ENCODE assay signal across 8 cellular contexts in genomic region chr9:129139233-129139992, GRCh38. TPM values are rescaled to one million over a fixed set of nuclear protein-coding genes. Genes with fewer than 3 reads are reported as not detected.
A peak's percentile ranks its signal among the peaks of the same experiment; 100 is the strongest.
DNase-seq lines count a peak whose midpoint lies in the region; ATAC-seq and TF ChIP-seq lines count a peak whose summit lies in the region.

No MANE protein-coding gene starts in this region.

- intact Hi-C loops in left cardiac atrium (cut with DNase I): loop anchor here (1.0 to 2.0 kb wide), 2 partner anchors 471 kb away; no protein-coding TSS in a partner anchor
- intact Hi-C loops in posterior vena cava (cut with DNase I): loop anchor here (1.0 to 10.0 kb wide), 2 partner anchors 471 to 645 kb away; no protein-coding TSS in a partner anchor
- intact Hi-C loops in upper lobe of right lung (cut with DNase I): loop anchor here (5.0 kb wide), 1 partner anchor 478 kb away; no protein-coding TSS in a partner anchor

- peak; percentile 92 for TF ChIP-seq CTCF in upper lobe of right lung (IDR thresholded peaks at IDR 0.05)

- DNase-seq in CMK (ENCODE audit: low read depth): peak; percentile 83
- DNase-seq in H4 (ENCODE audit: low spot score): peak; percentile 87
- peak; percentile 46 for DNase-seq in NCI-H1417 treated with DMSO at 0.1 percent for 48 hours (lab: John Stamatoyannopoulos, UW)
- DNase-seq in SW 1271 (lab: John Stamatoyannopoulos, UW): peak; percentile 58 to 85
- peak; percentile 84 for DNase-seq in left cardiac atrium
- peak; percentile 89 for DNase-seq in posterior vena cava (ENCODE audit: low spot score)
- peak; percentile 77 for DNase-seq in upper lobe of right lung

- ATAC-seq in left cardiac atrium (peak; percentile 56 to 64), upper lobe of right lung (peak; percentile 79)

- H3K9me3 ChIP-seq in upper lobe of right lung: no peaks in the 10 kb centered on the region

- peak overlapping the region; percentile 61 for H3K4me3 ChIP-seq in upper lobe of right lung

- peaks cover 71% of the 10 kb centered on the region for H3K4me1 ChIP-seq in upper lobe of right lung

- H3K27me3 ChIP-seq in upper lobe of right lung: no peaks in the 10 kb centered on the region

- WGBS in adipose tissue, 3 donors: 5 to 7% (median 5%) methylated on average over 13 of the region's 13 CpGs

- H3K27ac ChIP-seq in adipose tissue (ENCODE audit: low read depth, low read length) (peak overlapping the region; percentile 92), upper lobe of right lung (peak overlapping the region; percentile 100)

- peaks cover 51% of the 10 kb centered on the region for H3K36me3 ChIP-seq in upper lobe of right lung

RNA-seq across cellular contexts. Expression of gene PTPA, which starts 28.2 kb away (rescaled TPM):
- 89.0 and 91.8 TPM in 2 replicates for total RNA-seq in H4 (2014; rRNA removed; shearing (Covaris generic))
- 10 to 100 TPM; 42.9 to 78.6 (median 43.6) TPM for polyA plus RNA-seq in adipose tissue
- total RNA-seq in left cardiac atrium (100 to 1,000 TPM; 113 to 131 TPM), posterior vena cava (100 to 1,000 TPM in 1 of 2 donors, 10 to 100 TPM in 1; 82.4 to 100 TPM), upper lobe of right lung (115 TPM)

RNA-seq across cellular contexts. Expression of gene CRAT, which starts 28.8 kb away (rescaled TPM):
- 14.5 and 21.2 TPM in 2 replicates for total RNA-seq in H4 (2014; rRNA removed; shearing (Covaris generic))
- polyA plus RNA-seq in adipose tissue: 10 to 100 TPM; 51.4 to 74.8 (median 52.2) TPM
- total RNA-seq in left cardiac atrium: 10 to 100 TPM; 58.4 to 61.1 TPM
- total RNA-seq in posterior vena cava: 10 to 100 TPM; 53.8 to 59.5 TPM
- total RNA-seq in upper lobe of right lung: 22.8 TPM

RNA-seq across cellular contexts. Expression of gene IER5L, which starts 38.6 kb away (rescaled TPM):
- total RNA-seq in H4 (2014; rRNA removed; shearing (Covaris generic)): 12.9 and 24.3 TPM in 2 replicates
- polyA plus RNA-seq in adipose tissue: 10 to 100 TPM in 2 of 3 donors, 1 to 10 TPM in 1; 3.8 to 16.8 (median 10.3) TPM
- total RNA-seq in left cardiac atrium (10 to 100 TPM in 1 of 2 donors, 1 to 10 TPM in 1; 5.4 to 13.1 TPM), posterior vena cava (10 to 100 TPM; 23.5 to 35.0 TPM), upper lobe of right lung (9.6 TPM)

RNA-seq across cellular contexts. Expression of gene DOLPP1, which starts 58.5 kb away (rescaled TPM):
- total RNA-seq in H4 (2014; rRNA removed; shearing (Covaris generic)): 17.1 and 17.5 TPM in 2 replicates
- 1 to 10 TPM; 3.5 to 7.8 (median 7.3) TPM for polyA plus RNA-seq in adipose tissue
- total RNA-seq in left cardiac atrium: 1 to 10 TPM; 4.5 to 5.0 TPM
- total RNA-seq in posterior vena cava: 1 to 10 TPM; 4.4 to 5.7 TPM
- 13.2 TPM for total RNA-seq in upper lobe of right lung

Comparison
In these comparisons a context has a peak if more than half of its experiments do, and no peak if none do; other contexts are left out.
1. Peak in every context shown above with its lines: DNase-seq, ATAC-seq, H3K4me3 ChIP-seq and H3K27ac ChIP-seq.